In genomic region chr17:56890906-56891674, GRCh38 we compare ENCODE assay signal across 20 cellular contexts.
"Had no signal": no experiment of that assay in that cellular context is flagged by ENCODE, and none has a peak within 500 bp of the region (broad histone marks: within the 10 kb centered on the region; RNA-seq: fewer than 3 reads in every experiment).

No MANE protein-coding gene starts in this region.

- H3K27ac Mint-ChIP-seq: endodermal cell; memory B cell; natural killer cell treated with Interleukin-12 subunit alpha and Interleukin-12 subunit beta and Interleukin-15 and Interleukin-18, amount 100 ng/mL, for 72 hours; progenitor cell of endocrine pancreas; stimulated activated naive B cell treated with anti-CD40 and anti-IgM and Interleukin-4, amounts not matched to agents 10 μg/mL and 1 μg/mL and 100 μg/mL, for 72 hours; stimulated activated naive CD8-positive, alpha-beta T cell treated with anti-CD3 and anti-CD28 coated beads, Interleukin-15, Interleukin-2, amounts not matched to agents 100 ng/mL and 50 ng/mL, for 24 hours had no signal

- H3K4me3 Mint-ChIP-seq: endodermal cell; memory B cell; natural killer cell treated with Interleukin-12 subunit alpha and Interleukin-12 subunit beta and Interleukin-15 and Interleukin-18, amount 100 ng/mL, for 72 hours; neural crest cell; stimulated activated naive B cell treated with anti-CD40 and anti-IgM and Interleukin-4, amounts not matched to agents 10 μg/mL and 1 μg/mL and 100 μg/mL, for 72 hours; stimulated activated naive CD8-positive, alpha-beta T cell treated with anti-CD3 and anti-CD28 coated beads, Interleukin-15, Interleukin-2, amounts not matched to agents 100 ng/mL and 50 ng/mL, for 24 hours had no signal

- DNase-seq: foreskin fibroblast; gastrocnemius medialis; kidney; stimulated activated naive B cell treated with anti-CD40 and anti-IgM and Interleukin-4, amounts not matched to agents 10 μg/mL and 1 μg/mL and 100 μg/mL, for 72 hours had no signal

- H3K4me1 Mint-ChIP-seq: endodermal cell, neural crest cell had no signal

- H3K9me3 ChIP-seq: gastrocnemius medialis, neutrophil, right atrium auricular region, thoracic aorta, upper lobe of left lung had no signal

- H3K27me3 ChIP-seq: gastrocnemius medialis, neutrophil, right atrium auricular region, tibial nerve, upper lobe of left lung had no signal

- H3K27me3 Mint-ChIP-seq: memory B cell; natural killer cell treated with Interleukin-12 subunit alpha and Interleukin-12 subunit beta and Interleukin-15 and Interleukin-18, amount 100 ng/mL, for 72 hours; progenitor cell of endocrine pancreas; stimulated activated naive B cell treated with anti-CD40 and anti-IgM and Interleukin-4, amounts not matched to agents 10 μg/mL and 1 μg/mL and 100 μg/mL, for 72 hours; stimulated activated naive CD8-positive, alpha-beta T cell treated with anti-CD3 and anti-CD28 coated beads, Interleukin-15, Interleukin-2, amounts not matched to agents 100 ng/mL and 50 ng/mL, for 24 hours had no signal

- H3K4me1 ChIP-seq: gastrocnemius medialis, parathyroid adenoma, right atrium auricular region, tibial nerve, upper lobe of left lung had no signal

- H3K9me3 Mint-ChIP-seq: natural killer cell treated with Interleukin-12 subunit alpha and Interleukin-12 subunit beta and Interleukin-15 and Interleukin-18, amount 100 ng/mL, for 72 hours had no signal

- H3K4me3 ChIP-seq: gastrocnemius medialis, lung, right atrium auricular region, skin epidermis, thoracic aorta, tibial nerve, upper lobe of left lung had no signal

- ATAC-seq: esophagus mucosa, gastrocnemius medialis had no signal

- H3K27ac ChIP-seq: epithelial cell of prostate, gastrocnemius medialis, neutrophil, parathyroid adenoma, right atrium auricular region, thoracic aorta, tibial nerve, upper lobe of left lung had no signal
